In genomic region chr15:67512140-67512539, GRCh38 we compare ENCODE assay signal across 17 cellular contexts.
DNase-seq lines count a peak whose midpoint lies in the region; ATAC-seq and TF ChIP-seq lines count a peak whose summit lies in the region.
"Had no signal": no experiment of that assay in that cellular context is flagged by ENCODE, and none has a peak within 500 bp of the region (broad histone marks: within the 10 kb centered on the region; RNA-seq: fewer than 3 reads in every experiment).

No MANE protein-coding gene starts in this region.

- no peak for TF ChIP-seq CTCF in MM.1S (IDR thresholded peaks at IDR 0.05; ENCODE audit: low read length)

- no peak overlapping the region for H3K4me3 Mint-ChIP-seq in stimulated activated memory B cell treated with anti-CD40 and anti-IgM and Interleukin-4, amounts not matched to agents 10 μg/mL and 1 μg/mL and 100 μg/mL, for 72 hours
- H3K4me3 Mint-ChIP-seq: CD4-positive, CD25-positive, alpha-beta regulatory T cell; T-helper 1 cell treated with Interleukin-12 subunit alpha and Interleukin-12 subunit beta and Interleukin-4 antibody, amounts not matched to agents 30 μg/mL and 1 μg/mL, for 36 hours had no signal

- H2AFZ ChIP-seq in MM.1S (ENCODE audit: low read length), result no peak overlapping the region
- H2AFZ ChIP-seq: PC-9 had no signal

- no peaks in the 10 kb centered on the region for H3K9me3 ChIP-seq in HAP-1
- H3K9me3 ChIP-seq in MM.1S (replicated peaks; ENCODE audit: insufficient read depth, low read length), result no peaks in the 10 kb centered on the region
- H3K9me3 ChIP-seq: SK-N-SH had no signal

- H3K4me3 ChIP-seq in HAP-1, result no peak overlapping the region
- H3K4me3 ChIP-seq in MM.1S (ENCODE audit: low read length), result no peak overlapping the region
- H3K4me3 ChIP-seq: PC-9 had no signal

- peaks cover 31% of the 10 kb centered on the region for H3K36me3 Mint-ChIP-seq in stimulated activated memory B cell treated with anti-CD40 and anti-IgM and Interleukin-4, amounts not matched to agents 10 μg/mL and 1 μg/mL and 100 μg/mL, for 72 hours

- no peaks in the 10 kb centered on the region for H3K9me2 ChIP-seq in MM.1S (replicated peaks; ENCODE audit: insufficient read depth, low read length)
- H3K9me2 ChIP-seq: SK-N-SH had no signal

- H3K9ac ChIP-seq in MM.1S (ENCODE audit: low read length), result no peak overlapping the region
- H3K9ac ChIP-seq: SK-N-SH had no signal

- H3K4me1 ChIP-seq in HAP-1, result 0 out of 2 replicates have a peak, but pooled peaks cover 5% of the 10 kb centered on the region
- no peaks in the 10 kb centered on the region for H3K4me1 ChIP-seq in MM.1S (ENCODE audit: low read length)

- H3K36me3 ChIP-seq in HAP-1 (replicated peaks) (no peaks in the 10 kb centered on the region; the same call in 1 of the 2 replicates), MM.1S (replicated peaks; ENCODE audit: insufficient read depth, low read length) (no peaks in the 10 kb centered on the region)

- no peak overlapping the region for H3K4me2 ChIP-seq in MM.1S (ENCODE audit: low read depth, low read length)
- H3K4me2 ChIP-seq: PC-9, SK-N-SH had no signal

- no peaks in the 10 kb centered on the region for H3K27me3 Mint-ChIP-seq in stimulated activated memory B cell treated with anti-CD40 and anti-IgM and Interleukin-4, amounts not matched to agents 10 μg/mL and 1 μg/mL and 100 μg/mL, for 72 hours
- H3K27me3 Mint-ChIP-seq: CD4-positive, CD25-positive, alpha-beta regulatory T cell had no signal

- H3K27me3 ChIP-seq in HAP-1 (ENCODE audit: low read depth) (no peaks in the 10 kb centered on the region), MM.1S (replicated peaks; ENCODE audit: insufficient read depth, low read length) (no peaks in the 10 kb centered on the region)

- no peaks in the 10 kb centered on the region for H4K20me1 ChIP-seq in MM.1S (ENCODE audit: insufficient read depth, low read length)

- ATAC-seq in stimulated activated memory B cell treated with anti-CD40 and anti-IgM and Interleukin-4, amounts not matched to agents 10 μg/mL and 1 μg/mL and 100 μg/mL, for 72 hours, result no peak
- ATAC-seq: Right ventricle myocardium inferior had no signal

- no peaks in the 10 kb centered on the region for H3K4me1 Mint-ChIP-seq in stimulated activated memory B cell treated with anti-CD40 and anti-IgM and Interleukin-4, amounts not matched to agents 10 μg/mL and 1 μg/mL and 100 μg/mL, for 72 hours

- H3K27ac Mint-ChIP-seq in stimulated activated memory B cell treated with anti-CD40 and anti-IgM and Interleukin-4, amounts not matched to agents 10 μg/mL and 1 μg/mL and 100 μg/mL, for 72 hours, result no peak overlapping the region
- H3K27ac Mint-ChIP-seq: CD4-positive, CD25-positive, alpha-beta regulatory T cell; T-helper 1 cell treated with Interleukin-12 subunit alpha and Interleukin-12 subunit beta and Interleukin-4 antibody, amounts not matched to agents 30 μg/mL and 1 μg/mL, for 36 hours had no signal

- no peaks in the 10 kb centered on the region for H3F3A ChIP-seq in MM.1S (ENCODE audit: insufficient read depth, low read length)

- DNase-seq in EH (ENCODE audit: low read depth) (peak; percentile 29), HAP-1 (ENCODE audit: low spot score in 2 of 2) (peak; percentile 36 to 46), NCI-H146 (lab: John Stamatoyannopoulos, UW) (peak; percentile 80), NCI-H748 (lab: John Stamatoyannopoulos, UW; ENCODE audit: unreplicated experiment) (peak; percentile 83), NCI-H2227 (lab: John Stamatoyannopoulos, UW; ENCODE audit: unreplicated experiment) (no peak), activated T-cell treated with anti-CD3 and anti-CD28 coated beads for 4 hours (no peak), MM.1S (no peak)
- DNase-seq: AML-193, DMS53, H7, NCI-H510A, PC-9, SK-N-SH had no signal

- in situ Hi-C loops in HAP-1 (cut with MboI; ENCODE audit: low sequenced_read_pairs), result no loop called here

- H3K9me3 Mint-ChIP-seq in stimulated activated memory B cell treated with anti-CD40 and anti-IgM and Interleukin-4, amounts not matched to agents 10 μg/mL and 1 μg/mL and 100 μg/mL, for 72 hours, result no peaks in the 10 kb centered on the region
- H3K9me3 Mint-ChIP-seq: CD4-positive, CD25-positive, alpha-beta regulatory T cell; T-helper 1 cell treated with Interleukin-12 subunit alpha and Interleukin-12 subunit beta and Interleukin-4 antibody, amounts not matched to agents 30 μg/mL and 1 μg/mL, for 36 hours had no signal

- no peaks in the 10 kb centered on the region for H3K79me2 ChIP-seq in MM.1S (ENCODE audit: low read length)

- no peak overlapping the region for H3K27ac ChIP-seq in MM.1S (ENCODE audit: low read length)
- H3K27ac ChIP-seq: PC-9 had no signal

Comparison
In these comparisons a context has a peak if more than half of its experiments do, and no peak if none do; other contexts are left out.
1. DNase-seq: peak in EH (single experiment), HAP-1 (2 of 2), NCI-H146 (single experiment) and NCI-H748 (single experiment); none in NCI-H2227 (single experiment), activated T-cell treated with anti-CD3 and anti-CD28 coated beads for 4 hours (single experiment) and MM.1S (single experiment).